In the genomic region with DNA sequence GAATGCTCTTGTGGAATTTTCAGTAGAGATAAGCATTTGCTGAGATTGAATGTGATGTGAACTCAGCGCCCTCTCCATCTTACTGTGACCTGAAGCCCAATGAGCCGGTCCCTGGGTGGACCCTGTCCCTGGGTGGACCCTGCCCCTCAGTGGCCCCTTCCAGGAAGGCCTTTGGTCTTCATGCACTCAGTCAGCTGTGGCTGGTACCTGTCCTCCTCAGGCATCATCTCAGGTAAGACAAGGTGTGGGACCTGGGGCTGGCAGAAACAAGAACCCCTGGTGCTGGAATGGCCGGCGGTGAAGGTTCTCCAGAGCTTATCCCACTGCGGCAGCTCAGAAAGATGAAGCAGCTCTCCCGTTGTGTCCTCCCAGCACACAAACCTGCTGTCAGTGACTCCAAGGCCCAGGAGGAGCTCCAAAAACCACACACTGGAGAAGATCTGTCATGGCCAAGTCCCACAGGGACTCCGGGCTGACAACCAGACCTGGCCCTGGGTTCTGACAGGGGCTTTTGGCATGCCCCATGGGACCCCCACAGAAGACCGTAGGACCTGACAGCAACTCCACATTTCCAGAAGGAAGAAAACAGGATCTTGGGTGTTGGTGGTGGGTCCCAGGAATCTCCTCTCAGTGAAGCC, we compare ENCODE assay signal across 18 cellular contexts.
DNase-seq lines count a peak whose midpoint lies in the region; ATAC-seq, FAIRE-seq and TF ChIP-seq lines count a peak whose summit lies in the region.
"Had no signal": no experiment of that assay in that cellular context is flagged by ENCODE, and none has a peak within 500 bp of the region (broad histone marks: within the 10 kb centered on the region; RNA-seq: fewer than 3 reads in every experiment).

No MANE protein-coding gene starts in this region.

- H3K9me3 ChIP-seq in BLaER1 treated with 17β-estradiol and CSF1 and Interleukin-3, amounts not matched to agents 10 nM and 100 nM (replicated peaks in 1 of 11), result no peaks in the 10 kb centered on the region
- H3K9me3 ChIP-seq in HepG2 (ENCODE audit: low read length) (no peaks in the 10 kb centered on the region), aorta (ENCODE audit: control insufficient read depth, low read length) (no peaks in the 10 kb centered on the region)
- H3K9me3 ChIP-seq: Peyer's patch had no signal

- peaks cover 20 to 84% (median 67%) of the 10 kb centered on the region in 10 experiments for H3K4me1 ChIP-seq in BLaER1 treated with 17β-estradiol and CSF1 and Interleukin-3, amounts not matched to agents 10 nM and 100 nM
- peaks cover 28% of the 10 kb centered on the region for H3K4me1 ChIP-seq in HepG2 (ENCODE audit: insufficient read depth, low read length)
- H3K4me1 ChIP-seq in aorta (ENCODE audit: control insufficient read depth in 1 of 2, insufficient read depth in 2 of 2, low read length in 2 of 2), result no peaks in the 10 kb centered on the region
- H3K4me1 ChIP-seq: Peyer's patch had no signal

- TF ChIP-seq POLR2A in HepG2 (IDR thresholded peaks at IDR 0.05; ENCODE audit: insufficient read depth in 1 of 2, low read depth in 2 of 2, low read length in 2 of 2), result no peak

- BruUV-seq in HepG2 (replicated peaks; lab: Mats Ljungman, UMichigan), result no TSS peak

- DNase-seq in HepG2 (ENCODE audit: low spot score) (no peak), progenitor cell of endocrine pancreas (ENCODE audit: low spot score, unreplicated experiment) (no peak), NCI-H128 (lab: John Stamatoyannopoulos, UW; ENCODE audit: unreplicated experiment) (no peak), aorta (no peak)
- no peak for DNase-seq in stimulated activated naive CD8-positive, alpha-beta T cell treated with anti-CD3 and anti-CD28 coated beads, Interleukin-15, amount 100 ng/mL, for 72 hours
- DNase-seq: Karpas-422, MM.1S, NCI-H1105, NCI-H2171, NCI-H446 treated with DMSO at 0.1 percent for 48 hours had no signal

- H3K27me3 Mint-ChIP-seq in progenitor cell of endocrine pancreas, result peaks cover 15% of the 10 kb centered on the region
- H3K27me3 Mint-ChIP-seq in stimulated activated naive CD8-positive, alpha-beta T cell treated with anti-CD3 and anti-CD28 coated beads, Interleukin-15, amount 100 ng/mL, for 72 hours, result peaks cover 23% of the 10 kb centered on the region

- peak overlapping the region; percentile 87 for H2AFZ ChIP-seq in HepG2 (ENCODE audit: low read length)

- no peak for TF ChIP-seq RAD21 in HepG2 (CRISPR knock-in tag; IDR thresholded peaks at IDR 0.05)

- H3K4me1 Mint-ChIP-seq in progenitor cell of endocrine pancreas (ENCODE audit: low read depth), result peaks cover 24% of the 10 kb centered on the region
- no peaks in the 10 kb centered on the region for H3K4me1 Mint-ChIP-seq in stimulated activated naive CD8-positive, alpha-beta T cell treated with anti-CD3 and anti-CD28 coated beads, Interleukin-15, amount 100 ng/mL, for 72 hours

- H3K27me3 ChIP-seq in BLaER1 treated with 17β-estradiol and CSF1 and Interleukin-3, amounts not matched to agents 10 nM and 100 nM, result no peaks in the 10 kb centered on the region; a peak in 1 of 22 replicates
- peaks cover 6 to 44% of the 10 kb centered on the region in 2 experiments; a peak in 4 of 5 replicates for H3K27me3 ChIP-seq in HepG2 (ENCODE audit: control insufficient read depth in 1 of 2, insufficient read depth in 2 of 2, low read length in 2 of 2)
- H3K27me3 ChIP-seq in aorta (ENCODE audit: control insufficient read depth in 1 of 2, insufficient read depth in 2 of 2, low read length in 1 of 2), result no peaks in the 10 kb centered on the region
- H3K27me3 ChIP-seq: Peyer's patch had no signal

- TF ChIP-seq CTCF in VCaP (conservative IDR thresholded peaks at IDR 0.05) (no peak), HepG2 (CRISPR knock-in tag; IDR thresholded peaks at IDR 0.05) (peak; percentile 54), progenitor cell of endocrine pancreas (IDR thresholded peaks at IDR 0.05; ENCODE audit: unreplicated experiment) (no peak)

- TF ChIP-seq EP300 in HepG2 (IDR thresholded peaks at IDR 0.05; ENCODE audit: low read depth in 2 of 2, low read length in 2 of 2) (no peak), HepG2 (CRISPR knock-in tag; IDR thresholded peaks at IDR 0.05; ENCODE audit: borderline replicate concordance) (no peak)

- no peak overlapping the region for H3K4me3 ChIP-seq in BLaER1 treated with 17β-estradiol and CSF1 and Interleukin-3, amounts not matched to agents 10 nM and 100 nM
- peak overlapping the region in 2 of 3 experiments; percentile 50 to 73; a peak in 2 of 6 replicates for H3K4me3 ChIP-seq in HepG2 (replicated peaks in 1 of 3; ENCODE audit: insufficient read depth in 1 of 3, low read depth in 2 of 3, low read length in 3 of 3)
- H3K4me3 ChIP-seq in aorta (ENCODE audit: low read length in 2 of 2), result no peak overlapping the region
- H3K4me3 ChIP-seq: Peyer's patch had no signal

- H3K9me3 Mint-ChIP-seq in progenitor cell of endocrine pancreas (ENCODE audit: low read depth), result no peaks in the 10 kb centered on the region
- no peaks in the 10 kb centered on the region for H3K9me3 Mint-ChIP-seq in stimulated activated naive CD8-positive, alpha-beta T cell treated with anti-CD3 and anti-CD28 coated beads, Interleukin-15, amount 100 ng/mL, for 72 hours
- H3K9me3 Mint-ChIP-seq: CD8-positive, alpha-beta T cell had no signal

- no peak overlapping the region for H3K4me3 Mint-ChIP-seq in progenitor cell of endocrine pancreas (ENCODE audit: low read depth)
- H3K4me3 Mint-ChIP-seq in stimulated activated naive CD8-positive, alpha-beta T cell treated with anti-CD3 and anti-CD28 coated beads, Interleukin-15, amount 100 ng/mL, for 72 hours, result no peak overlapping the region
- H3K4me3 Mint-ChIP-seq: CD8-positive, alpha-beta T cell had no signal

- no peaks in the 10 kb centered on the region for H3K79me2 ChIP-seq in HepG2 (ENCODE audit: insufficient read depth, low read length)

- H3K36me3 ChIP-seq in BLaER1 treated with 17β-estradiol and CSF1 and Interleukin-3, amounts not matched to agents 10 nM and 100 nM, result no peaks in the 10 kb centered on the region
- H3K36me3 ChIP-seq in HepG2 (replicated peaks in 1 of 2; ENCODE audit: control insufficient read depth in 1 of 2, insufficient read depth in 2 of 2, low read length in 2 of 2) (no peaks in the 10 kb centered on the region), aorta (ENCODE audit: control insufficient read depth in 1 of 2, insufficient read depth in 2 of 2, low read length in 1 of 2) (no peaks in the 10 kb centered on the region)
- H3K36me3 ChIP-seq: Peyer's patch had no signal

- peak; percentile 29 for ATAC-seq in HepG2
- no peak for ATAC-seq in GM21515 (IDR thresholded peaks at IDR 0.05; ENCODE audit: unreplicated experiment)
- ATAC-seq in aorta (ENCODE audit: low FRiP score), result no peak
- no peak for ATAC-seq in stimulated activated naive CD8-positive, alpha-beta T cell treated with anti-CD3 and anti-CD28 coated beads, Interleukin-15, amount 100 ng/mL, for 72 hours
- ATAC-seq: CD8-positive, alpha-beta T cell had no signal

- intact Hi-C loops in HepG2 (cut with micrococcal nuclease; ENCODE audit: unreplicated experiment) (no loop called here), aorta (cut with DNase I) (no loop called here)

- no peaks in the 10 kb centered on the region for H4K20me1 ChIP-seq in BLaER1 treated with 17β-estradiol and CSF1 and Interleukin-3, amounts not matched to agents 10 nM and 100 nM
- no peaks in the 10 kb centered on the region for H4K20me1 ChIP-seq in HepG2 (ENCODE audit: insufficient read depth, low read length)

- H3K9ac ChIP-seq in BLaER1 treated with 17β-estradiol and CSF1 and Interleukin-3, amounts not matched to agents 10 nM and 100 nM, result no peak overlapping the region
- H3K9ac ChIP-seq in HepG2 (ENCODE audit: insufficient read depth, low read depth, low read length), result peak overlapping the region; percentile 52; the same call in 1 of the 2 replicates

- H3K27ac Mint-ChIP-seq in progenitor cell of endocrine pancreas, result peak overlapping the region; percentile 84
- H3K27ac Mint-ChIP-seq in stimulated activated naive CD8-positive, alpha-beta T cell treated with anti-CD3 and anti-CD28 coated beads, Interleukin-15, amount 100 ng/mL, for 72 hours, result peak overlapping the region in 1 of 2 donors; percentile 38
- H3K27ac Mint-ChIP-seq: CD8-positive, alpha-beta T cell had no signal

- POLR2A ChIA-PET in HepG2 (lab: Yijun Ruan, JAX), result no interaction called here

- FAIRE-seq in HepG2 (lab: Jason Lieb, UNC), result no peak
- FAIRE-seq: D721Med, G401.6, H54 had no signal

- H3K27ac ChIP-seq in BLaER1 treated with 17β-estradiol and CSF1 and Interleukin-3, amounts not matched to agents 10 nM and 100 nM, result no peak overlapping the region
- peak overlapping the region; percentile 52; the same call in 1 of the 2 replicates for H3K27ac ChIP-seq in VCaP
- H3K27ac ChIP-seq in HepG2 (ENCODE audit: extremely low read length, insufficient read depth, low read length), result no peak overlapping the region
- no peak overlapping the region for H3K27ac ChIP-seq in aorta (ENCODE audit: low read depth in 1 of 2, low read length in 2 of 2)
- H3K27ac ChIP-seq: Peyer's patch had no signal

- CTCF ChIA-PET in HepG2 (lab: Yijun Ruan, JAX; ENCODE audit: low intra/inter-chr PET ratio, low total read pairs), result no interaction called here

- no peaks in the 10 kb centered on the region for H3K36me3 Mint-ChIP-seq in progenitor cell of endocrine pancreas (ENCODE audit: insufficient read depth)
- H3K36me3 Mint-ChIP-seq: CD8-positive, alpha-beta T cell had no signal

- in situ Hi-C loops in HepG2 (cut with HindIII; ENCODE audit: extremely low pct_ligation_motif_present, low pct_unique_long_range_greater_than_20kb), result no loop called here

- H3K4me2 ChIP-seq in BLaER1 treated with 17β-estradiol and CSF1 and Interleukin-3, amounts not matched to agents 10 nM and 100 nM, result peak overlapping the region in 8 of 11 experiments; percentile 51 to 84 (median 80); a peak in 16 of 22 replicates
- H3K4me2 ChIP-seq in HepG2 (ENCODE audit: low read depth, low read length), result peak overlapping the region; percentile 97

- 15% methylated on average over 8 of the region's 8 CpGs for WGBS in HepG2 (ENCODE audit: low lambda C conversion rate)
- 86 to 91% methylated on average over 8 of the region's 8 CpGs for WGBS in aorta, 2 donors

TF ChIP-seq in HepG2, 621 proteins besides CTCF, POLR2A, EP300 and RAD21 (continues in another document):
- TF ChIP-seq HDAC1 (CRISPR knock-in tag; IDR thresholded peaks at IDR 0.05) (0 out of 2 replicates have a peak, but pooled peaks have one; percentile 3), ZNF350 (CRISPR knock-in tag; IDR thresholded peaks at IDR 0.05; ENCODE audit: borderline replicate concordance, low read depth) (0 out of 2 replicates have a peak, but pooled peaks have one; percentile 3), ZFP62 (CRISPR knock-in tag; IDR thresholded peaks at IDR 0.05) (no peak), ZNF792 (CRISPR knock-in tag; IDR thresholded peaks at IDR 0.05) (0 out of 2 replicates have a peak, but pooled peaks have one; percentile 3), ZNF235 (CRISPR knock-in tag; IDR thresholded peaks at IDR 0.05; ENCODE audit: borderline replicate concordance) (no peak), RBM39 (IDR thresholded peaks at IDR 0.05; ENCODE audit: low read depth, low read length, poor library complexity, severe bottlenecking) (no peak), HNF4A (CRISPR knock-in tag; IDR thresholded peaks at IDR 0.05) (0 out of 2 replicates have a peak, but pooled peaks have one; percentile 33), STAG1 (CRISPR knock-in tag; IDR thresholded peaks at IDR 0.05) (peak; percentile 18; the same call in 1 of the 2 replicates)

Comparison
In these comparisons a context has a peak if more than half of its experiments do, and no peak if none do; other contexts are left out.
1. H3K4me3 ChIP-seq: peak in HepG2 (2 of 3); none in BLaER1 treated with 17β-estradiol and CSF1 and Interleukin-3, amounts not matched to agents 10 nM and 100 nM (0 of 10) and aorta (0 of 2).